ENCODE assay signal across 35 cellular contexts in genomic region chr16:23689442-23690187, GRCh38. TPM values are rescaled to one million over a fixed set of nuclear protein-coding genes. Genes with fewer than 3 reads are reported as not detected.
"Had no signal": no experiment of that assay in that cellular context is flagged by ENCODE, and none has a peak within 500 bp of the region (broad histone marks: within the 10 kb centered on the region; RNA-seq: fewer than 3 reads in every experiment).

No MANE protein-coding gene starts in this region.

- H3K4me3 Mint-ChIP-seq: activated B cell treated with CpG ODN at 0.5 μM for 24 hours; activated CD8-positive, alpha-beta T cell treated with anti-CD3 and anti-CD28 coated beads for 36 hours; mesothelial cell of epicardium; naive thymus-derived CD4-positive, alpha-beta T cell; stimulated activated memory B cell treated with anti-CD40 and anti-IgM and Interleukin-4, amounts not matched to agents 10 μg/mL and 1 μg/mL and 100 μg/mL, for 72 hours; stimulated activated naive CD8-positive, alpha-beta T cell treated with anti-CD3 and anti-CD28 coated beads, Interleukin-15, amount 100 ng/mL, for 72 hours; T-helper 2 cell treated with Interferon-gamma antibody and Interleukin-4, amounts not matched to agents 5 μg/mL and 100 μg/mL, for 36 hours; type B pancreatic cell had no signal

- ATAC-seq: activated CD8-positive, alpha-beta T cell treated with anti-CD3 and anti-CD28 coated beads for 36 hours; activated naive CD4-positive, alpha-beta T cell treated with anti-CD3 and anti-CD28 coated beads, Interleukin-2, amount 50 U/mL, for 72 hours; body of pancreas; gastroesophageal sphincter; left cardiac atrium; naive thymus-derived CD4-positive, alpha-beta T cell; pancreas; psoas muscle; stimulated activated memory B cell treated with anti-CD40 and anti-IgM and Interleukin-4, amounts not matched to agents 10 μg/mL and 1 μg/mL and 100 μg/mL, for 72 hours; stimulated activated naive CD8-positive, alpha-beta T cell treated with anti-CD3 and anti-CD28 coated beads, Interleukin-15, amount 100 ng/mL, for 72 hours had no signal

- H3K27ac ChIP-seq: adrenal gland, body of pancreas, cardiac muscle cell, colonic mucosa, gastroesophageal sphincter, pancreas, psoas muscle, vagina had no signal

- H3K4me1 ChIP-seq: body of pancreas, colonic mucosa, pancreas, psoas muscle, vagina had no signal

- H3K27ac Mint-ChIP-seq: activated B cell treated with CpG ODN at 0.5 μM for 24 hours; activated CD8-positive, alpha-beta T cell treated with anti-CD3 and anti-CD28 coated beads for 36 hours; activated T-helper 2 cell treated with anti-CD3 and anti-CD28 coated beads, Interferon-gamma antibody, Interleukin-2, Interleukin-4, amounts not matched to agents 10 μg/mL and 5 μg/mL and 100 μg/mL, durations not matched to agents 14 hours and 24 hours and 36 hours; mesothelial cell of epicardium; stimulated activated memory B cell treated with anti-CD40 and anti-IgM and Interleukin-4, amounts not matched to agents 10 μg/mL and 1 μg/mL and 100 μg/mL, for 72 hours; stimulated activated naive CD8-positive, alpha-beta T cell treated with anti-CD3 and anti-CD28 coated beads, Interleukin-15, amount 100 ng/mL, for 72 hours; T-helper 2 cell treated with Interferon-gamma antibody and Interleukin-4, amounts not matched to agents 5 μg/mL and 100 μg/mL, for 36 hours; type B pancreatic cell had no signal

- DNase-seq: activated B cell treated with CpG ODN at 0.5 μM for 24 hours; activated CD4-positive, alpha-beta T cell treated with anti-CD3 and anti-CD28 coated beads, Interleukin-2, amount 50 U/mL, for 1 hour; activated CD8-positive, alpha-beta T cell treated with anti-CD3 and anti-CD28 coated beads for 36 hours; activated T-cell treated with anti-CD3 and anti-CD28 coated beads, Interleukin-2, amount 50 U/mL, for 48 hours; adrenal gland; aorta; body of pancreas; cerebellar nuclear complex; colonic mucosa; effector CD8-positive, alpha-beta T cell; erythroblast; hippocampal formation; left cardiac atrium; naive thymus-derived CD4-positive, alpha-beta T cell; nucleus accumbens; pancreas; psoas muscle; stimulated activated CD4-positive, alpha-beta T cell treated with anti-CD3 and anti-CD28 coated beads, Interleukin-1b, Interleukin-23, amount 100 ng/mL, for 48 hours; stimulated activated CD4-positive, alpha-beta T cell treated with anti-CD3 and anti-CD28 coated beads, Interleukin-4, amount 100 ng/mL, for 4 hours; stimulated activated CD8-positive, alpha-beta memory T cell treated with anti-CD3 and anti-CD28 coated beads, Interleukin-4, amount 100 ng/mL, for 48 hours; stimulated activated naive CD8-positive, alpha-beta T cell treated with anti-CD3 and anti-CD28 coated beads, Interleukin-15, amount 100 ng/mL, for 72 hours; substantia nigra had no signal

- H3K9me3 ChIP-seq: adrenal gland, body of pancreas, colonic mucosa, gastroesophageal sphincter, pancreas, psoas muscle, vagina had no signal

- H3K27me3 ChIP-seq: adrenal gland, body of pancreas, cardiac muscle cell, colonic mucosa, gastroesophageal sphincter, pancreas, vagina had no signal

- H3K9me3 Mint-ChIP-seq: activated B cell treated with CpG ODN at 0.5 μM for 24 hours; activated CD8-positive, alpha-beta T cell treated with anti-CD3 and anti-CD28 coated beads for 36 hours; activated naive CD4-positive, alpha-beta T cell treated with anti-CD3 and anti-CD28 coated beads, Interleukin-2, amount 50 U/mL, for 72 hours; activated T-helper 2 cell treated with anti-CD3 and anti-CD28 coated beads, Interferon-gamma antibody, Interleukin-2, Interleukin-4, amounts not matched to agents 10 μg/mL and 5 μg/mL and 100 μg/mL, durations not matched to agents 14 hours and 24 hours and 36 hours; mesothelial cell of epicardium; naive thymus-derived CD4-positive, alpha-beta T cell; stimulated activated memory B cell treated with anti-CD40 and anti-IgM and Interleukin-4, amounts not matched to agents 10 μg/mL and 1 μg/mL and 100 μg/mL, for 72 hours; stimulated activated naive CD8-positive, alpha-beta T cell treated with anti-CD3 and anti-CD28 coated beads, Interleukin-15, amount 100 ng/mL, for 72 hours; T-helper 2 cell treated with Interferon-gamma antibody and Interleukin-4, amounts not matched to agents 5 μg/mL and 100 μg/mL, for 36 hours; type B pancreatic cell had no signal

- H3K4me2 ChIP-seq: smooth muscle cell had no signal

- H3K4me3 ChIP-seq: adrenal gland, body of pancreas, cardiac muscle cell, colonic mucosa, gastroesophageal sphincter, pancreas, psoas muscle, smooth muscle cell, vagina had no signal

- H3K27me3 Mint-ChIP-seq: activated B cell treated with CpG ODN at 0.5 μM for 24 hours; naive thymus-derived CD4-positive, alpha-beta T cell; type B pancreatic cell had no signal

RNA-seq across cellular contexts. Expression of gene ERN2, which starts 23.4 kb away (rescaled TPM):
- total RNA-seq: activated B cell treated with CpG ODN at 0.5 μM for 24 hours; activated CD8-positive, alpha-beta T cell treated with anti-CD3 and anti-CD28 coated beads for 36 hours; activated naive CD4-positive, alpha-beta T cell treated with anti-CD3 and anti-CD28 coated beads, Interleukin-2, amount 50 U/mL, for 72 hours; activated T-helper 2 cell treated with anti-CD3 and anti-CD28 coated beads, Interferon-gamma antibody, Interleukin-2, Interleukin-4, amounts not matched to agents 10 μg/mL and 5 μg/mL and 100 μg/mL, durations not matched to agents 14 hours and 24 hours and 36 hours; aorta; dermis microvascular lymphatic vessel endothelial cell; naive thymus-derived CD4-positive, alpha-beta T cell; smooth muscle cell; vagina had no signal
- polyA plus RNA-seq: keratinocyte; naive thymus-derived CD4-positive, alpha-beta T cell; neural cell; smooth muscle cell had no signal
